17 cellular contexts compared by ENCODE assay signal in the genomic region with DNA sequence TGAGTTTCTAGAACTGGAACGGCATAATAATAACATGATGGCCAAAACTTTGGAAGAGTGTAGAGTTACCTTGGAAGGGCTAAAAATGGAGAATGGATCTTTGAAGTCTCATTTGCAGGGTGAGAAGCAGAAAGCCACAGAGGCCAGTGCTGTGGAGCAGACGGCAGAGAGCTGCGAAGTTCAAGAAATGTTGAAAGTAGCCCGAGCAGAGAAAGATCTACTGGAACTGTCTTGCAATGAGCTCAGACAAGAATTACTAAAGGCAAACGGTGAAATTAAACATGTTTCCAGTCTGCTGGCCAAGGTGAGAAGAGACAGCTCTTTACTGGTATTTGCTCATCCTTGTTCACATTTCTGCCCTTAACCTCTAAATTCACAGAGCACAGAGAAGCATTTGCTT.
DNase-seq lines count a peak whose midpoint lies in the region; ATAC-seq, FAIRE-seq and TF ChIP-seq lines count a peak whose summit lies in the region.
"Had no signal": no experiment of that assay in that cellular context is flagged by ENCODE, and none has a peak within 500 bp of the region (broad histone marks: within the 10 kb centered on the region; RNA-seq: fewer than 3 reads in every experiment).

No MANE protein-coding gene starts in this region.

- H3K27me3 Mint-ChIP-seq in Calu3 (ENCODE audit: unreplicated experiment) (no peaks in the 10 kb centered on the region), osteocyte (ENCODE audit: unreplicated experiment) (no peaks in the 10 kb centered on the region)
- H3K27me3 Mint-ChIP-seq: stimulated activated naive B cell treated with anti-CD40 and anti-IgM and Interleukin-4, amounts not matched to agents 10 μg/mL and 1 μg/mL and 100 μg/mL, for 72 hours had no signal

- H3K4ac ChIP-seq in H1 (replicated peaks; ENCODE audit: insufficient read length, low read depth, low read length): no peak overlapping the region

- no peaks in the 10 kb centered on the region for H3K9me3 Mint-ChIP-seq in Calu3 (ENCODE audit: low read depth, unreplicated experiment)
- H3K9me3 Mint-ChIP-seq in osteocyte (ENCODE audit: unreplicated experiment): no peaks in the 10 kb centered on the region
- H3K9me3 Mint-ChIP-seq: HFFc6; mesothelial cell of epicardium; neural crest cell; stimulated activated naive B cell treated with anti-CD40 and anti-IgM and Interleukin-4, amounts not matched to agents 10 μg/mL and 1 μg/mL and 100 μg/mL, for 72 hours had no signal

- H3K4me3 ChIP-seq in PC-3 (ENCODE audit: low read length) (no peak overlapping the region), H1 (ENCODE audit: extremely low read depth in 1 of 4, insufficient read depth in 2 of 4, low read depth in 3 of 4, low read length in 4 of 4) (no peak overlapping the region)
- H3K4me3 ChIP-seq: prostate gland, thyroid gland had no signal

- peaks cover 35% of the 10 kb centered on the region for H3K4me1 Mint-ChIP-seq in Calu3 (ENCODE audit: low read depth, unreplicated experiment)
- peaks cover 47% of the 10 kb centered on the region for H3K4me1 Mint-ChIP-seq in osteocyte (ENCODE audit: unreplicated experiment)

- TF ChIP-seq RAD21 in H1 (IDR thresholded peaks at IDR 0.05 in 1 of 2, conservative IDR thresholded peaks at IDR 0.05 in 1 of 2; ENCODE audit: low read depth in 2 of 2, low read length in 2 of 2): no peak

- POLR2A ChIA-PET in PC-3 (lab: Charles Lee; ENCODE audit: unreplicated experiment) (no interaction called here), H1 (lab: Charles Lee; ENCODE audit: partially characterized antibody) (interaction anchor here (2.5 kb wide), 1 partner anchor 11 kb away, joined by 8 read pairs; no protein-coding TSS in a partner anchor)

- 0 out of 2 replicates have a peak overlapping the region, but pooled peaks have one; percentile 35 for H2BK12ac ChIP-seq in H1 (ENCODE audit: low read depth, low read length)

- H4K5ac ChIP-seq in H1 (ENCODE audit: insufficient read length, low read depth, low read length): no peak overlapping the region

- FAIRE-seq in H1 (lab: Jason Lieb, UNC): no peak

- no peak for TF ChIP-seq EP300 in H1 (IDR thresholded peaks at IDR 0.05; ENCODE audit: borderline replicate concordance in 1 of 2, low read depth in 2 of 2, low read length in 2 of 2)

- BruUV-seq in Calu3 (replicated peaks; lab: Mats Ljungman, UMichigan) (no TSS peak), PC-3 (replicated peaks; lab: Mats Ljungman, UMichigan) (no TSS peak)

- CTCF ChIA-PET in Calu3 (lab: Charles Lee): interaction anchor here (0.8 kb wide), 1 partner anchor 213 kb away, joined by 7 read pairs; no protein-coding TSS in a partner anchor
- CTCF ChIA-PET in PC-3 (lab: Charles Lee): interaction anchor here (0.6 kb wide), 1 partner anchor 143 kb away, joined by 3 read pairs; no protein-coding TSS in a partner anchor
- CTCF ChIA-PET in H1 (lab: Charles Lee; ENCODE audit: partially characterized antibody): interaction anchor here (1.0 to 2.5 kb wide), 4 partner anchors 10 to 83 kb away, joined by 3 to 11 read pairs (median 6); no protein-coding TSS in a partner anchor

- no peak overlapping the region for H4K8ac ChIP-seq in H1 (ENCODE audit: extremely low read depth, insufficient read depth, low read length)

- H3K79me1 ChIP-seq in H1 (ENCODE audit: low read depth, low read length): peaks cover 6% of the 10 kb centered on the region; the same call in 1 of the 2 replicates

- DNase-seq in Calu3 (no peak), PC-3 (no peak), H1 (ENCODE audit: low read depth in 1 of 2, low spot score in 2 of 2) (no peak), osteocyte (ENCODE audit: extremely low spot score, unreplicated experiment) (no peak), COLO829 (ENCODE audit: low spot score) (no peak), NCI-H2227 (lab: John Stamatoyannopoulos, UW; ENCODE audit: unreplicated experiment) (no peak)
- DNase-seq: AML-193; EL; glutamatergic neuron; HFFc6; NCI-H1694; stimulated activated naive B cell treated with anti-CD40 and anti-IgM and Interleukin-4, amounts not matched to agents 10 μg/mL and 1 μg/mL and 100 μg/mL, for 72 hours; thyroid gland had no signal

- no peak overlapping the region for H2BK120ac ChIP-seq in H1 (replicated peaks; ENCODE audit: low read depth, low read length)

- no peak overlapping the region for H3K56ac ChIP-seq in H1 (replicated peaks; ENCODE audit: insufficient read length, low read depth, low read length)

- H3K18ac ChIP-seq in H1 (ENCODE audit: extremely low read depth, low read length): no peak overlapping the region

- no peaks in the 10 kb centered on the region for H3K23me2 ChIP-seq in H1 (ENCODE audit: low read depth, low read length)

- no peak overlapping the region for H2AK5ac ChIP-seq in H1 (ENCODE audit: low read depth, low read length)

- H3K9me3 ChIP-seq in PC-3 (ENCODE audit: low read length): no peaks in the 10 kb centered on the region
- H3K9me3 ChIP-seq in H1 (ENCODE audit: insufficient read depth in 2 of 2, low read depth in 1 of 2, low read length in 1 of 2): no peaks in the 10 kb centered on the region; a peak in 1 of 4 replicates
- H3K9me3 ChIP-seq: prostate gland, thyroid gland had no signal

- H4K20me1 ChIP-seq in PC-3 (ENCODE audit: low read length) (peaks cover 49% of the 10 kb centered on the region), H1 (replicated peaks in 1 of 2; ENCODE audit: control insufficient read depth in 1 of 2, insufficient read depth in 2 of 2, low read length in 2 of 2) (peaks cover 0 to 1% of the 10 kb centered on the region in 2 experiments)

- TF ChIP-seq CTCF in Calu3 (IDR thresholded peaks at IDR 0.05; ENCODE audit: unreplicated experiment): no peak
- no peak for TF ChIP-seq CTCF in PC-3 (conservative IDR thresholded peaks at IDR 0.05; ENCODE audit: low read depth, low read length)
- TF ChIP-seq CTCF in H1 (IDR thresholded peaks at IDR 0.05; ENCODE audit: control extremely low read depth in 1 of 3, insufficient read depth in 1 of 3, low read depth in 1 of 3, low read length in 3 of 3): no peak
- no peak for TF ChIP-seq CTCF in osteocyte (IDR thresholded peaks at IDR 0.05)

- H2BK20ac ChIP-seq in H1 (ENCODE audit: low read length): no peak overlapping the region

- H3K9me2 ChIP-seq in PC-3 (replicated peaks; ENCODE audit: low read length): no peaks in the 10 kb centered on the region

- H3K27ac ChIP-seq in PC-3 (ENCODE audit: low read length): no peak overlapping the region
- H3K27ac ChIP-seq in H1 (ENCODE audit: low read depth, low read length): no peak overlapping the region

- H2BK15ac ChIP-seq in H1 (ENCODE audit: low read length): no peak overlapping the region

- ATAC-seq in PC-3: no peak
- ATAC-seq in GM18858 (IDR thresholded peaks at IDR 0.05; ENCODE audit: unreplicated experiment): no peak
- ATAC-seq: stimulated activated naive B cell treated with anti-CD40 and anti-IgM and Interleukin-4, amounts not matched to agents 10 μg/mL and 1 μg/mL and 100 μg/mL, for 72 hours had no signal

- peak overlapping the region; percentile 50 for H3K27ac Mint-ChIP-seq in Calu3 (ENCODE audit: unreplicated experiment)
- H3K27ac Mint-ChIP-seq in osteocyte (ENCODE audit: unreplicated experiment): peak overlapping the region; percentile 61
- H3K27ac Mint-ChIP-seq: HFFc6; mesothelial cell of epicardium; stimulated activated naive B cell treated with anti-CD40 and anti-IgM and Interleukin-4, amounts not matched to agents 10 μg/mL and 1 μg/mL and 100 μg/mL, for 72 hours had no signal

- no peak overlapping the region for H3K23ac ChIP-seq in H1 (ENCODE audit: insufficient read length)

- 74% methylated on average over 5 of the region's 5 CpGs; no CpG with 5 or more reads in 1 of the 2 experiments for WGBS in H1 (ENCODE audit: extremely low coverage in 1 of 2, insufficient coverage in 1 of 2, insufficient read length in 1 of 2, insufficient replicate concordance in 2 of 2, low coverage in 1 of 2, low lambda C conversion rate in 2 of 2, missing lambda C conversion rate in 1 of 2), 2 experiments

- intact Hi-C loops in Calu3 (cut with micrococcal nuclease; ENCODE audit: unreplicated experiment): loop anchor here (10.0 kb wide), 1 partner anchor 51 kb away; no protein-coding TSS in a partner anchor
- intact Hi-C loops in PC-3 (cut with micrococcal nuclease): no loop called here

- H3K4me1 ChIP-seq in PC-3 (ENCODE audit: insufficient read depth, low read length): peaks cover 45% of the 10 kb centered on the region
- peaks cover 4 to 26% (median 11%) of the 10 kb centered on the region in 4 experiments for H3K4me1 ChIP-seq in H1 (replicated peaks in 1 of 4; ENCODE audit: control insufficient read depth in 3 of 4, insufficient read depth in 4 of 4, low read length in 3 of 4)
- H3K4me1 ChIP-seq: prostate gland had no signal

- H3K36me3 ChIP-seq in PC-3 (ENCODE audit: low read depth, low read length): peaks cover 8% of the 10 kb centered on the region
- peaks cover 0 to 10% (median 2%) of the 10 kb centered on the region in 4 experiments; a peak in 3 of 8 replicates for H3K36me3 ChIP-seq in H1 (ENCODE audit: control insufficient read depth in 2 of 4, insufficient read depth in 4 of 4, low read length in 3 of 4)
- H3K36me3 ChIP-seq: prostate gland, thyroid gland had no signal

- peaks cover 6% of the 10 kb centered on the region for H3F3A ChIP-seq in PC-3 (ENCODE audit: low read length, unreplicated experiment)

- H3K79me2 ChIP-seq in PC-3 (ENCODE audit: low read length) (peaks cover 53% of the 10 kb centered on the region), H1 (ENCODE audit: control insufficient read depth in 1 of 2, insufficient read depth in 2 of 2, low read length in 2 of 2) (peaks cover 0 to 73% of the 10 kb centered on the region in 2 experiments; a peak in 2 of 4 replicates)

- H3K4me3 Mint-ChIP-seq in Calu3 (ENCODE audit: low read depth, unreplicated experiment) (no peak overlapping the region), osteocyte (ENCODE audit: unreplicated experiment) (no peak overlapping the region)
- H3K4me3 Mint-ChIP-seq: HFFc6; mesothelial cell of epicardium; neural crest cell; stimulated activated naive B cell treated with anti-CD40 and anti-IgM and Interleukin-4, amounts not matched to agents 10 μg/mL and 1 μg/mL and 100 μg/mL, for 72 hours had no signal

- H3K27me3 ChIP-seq in PC-3 (ENCODE audit: low read length) (no peaks in the 10 kb centered on the region), H1 (replicated peaks in 1 of 4; ENCODE audit: control insufficient read depth in 3 of 4, extremely low read depth in 1 of 4, insufficient read depth in 3 of 4, low read length in 3 of 4) (no peaks in the 10 kb centered on the region)
- H3K27me3 ChIP-seq: thyroid gland had no signal

- H4K91ac ChIP-seq in H1 (replicated peaks; ENCODE audit: insufficient read length, low read length): no peak overlapping the region

- no peak for TF ChIP-seq POLR2A in H1 (IDR thresholded peaks at IDR 0.05; ENCODE audit: control extremely low read depth in 1 of 2, low read depth in 2 of 2, low read length in 2 of 2)

- H3K9ac ChIP-seq in PC-3 (ENCODE audit: low read length): no peak overlapping the region
- H3K9ac ChIP-seq in H1 (replicated peaks in 1 of 4; ENCODE audit: extremely low read depth in 1 of 4, low read depth in 3 of 4, low read length in 3 of 4): no peak overlapping the region

- no peak overlapping the region for H3K14ac ChIP-seq in H1 (ENCODE audit: insufficient read length)

- no peak overlapping the region for H2BK5ac ChIP-seq in H1 (ENCODE audit: low read depth, low read length)

- H3K36me3 Mint-ChIP-seq in Calu3 (ENCODE audit: insufficient read depth, unreplicated experiment): peaks cover 9% of the 10 kb centered on the region
- H3K36me3 Mint-ChIP-seq in osteocyte (ENCODE audit: unreplicated experiment): peaks cover 3% of the 10 kb centered on the region

- H3K4me2 ChIP-seq in PC-3 (ENCODE audit: low read length) (peak overlapping the region; percentile 53), H1 (ENCODE audit: insufficient read depth in 1 of 2, low read depth in 2 of 2, low read length in 2 of 2) (no peak overlapping the region)

- H2AFZ ChIP-seq in PC-3 (ENCODE audit: low read length) (no peak overlapping the region), H1 (ENCODE audit: low read length) (no peak overlapping the region)
